Comparison of ENCODE assay signal across 37 cellular contexts in genomic region chr20:3003416-3003815, GRCh38. TPM values are rescaled to one million over a fixed set of nuclear protein-coding genes. Genes with fewer than 3 reads are reported as not detected.
"Had no signal": no experiment of that assay in that cellular context is flagged by ENCODE, and none has a peak within 500 bp of the region (broad histone marks: within the 10 kb centered on the region; RNA-seq: fewer than 3 reads in every experiment).

No MANE protein-coding gene starts in this region.

- DNase-seq: Karpas-422, Kasumi-1, MG63, MM.1S, MV-4-11, NCI-H1048, NCI-H1092, NCI-H1092 treated with DMSO at 0.1 percent for 48 hours, NCI-H1105, NCI-H1105 treated with DMSO at 0.1 percent for 48 hours, NCI-H1417, NCI-H1417 treated with DMSO at 0.1 percent for 48 hours, NCI-H1436, NCI-H1436 treated with DMSO at 0.1 percent for 48 hours, NCI-H146, NCI-H1694, NCI-H1694 treated with DMSO at 0.1 percent for 48 hours, NCI-H187, NCI-H187 treated with DMSO at 0.1 percent for 48 hours, NCI-H1930, NCI-H2029, NCI-H2029 treated with DMSO at 0.1 percent for 48 hours, NCI-H2081, NCI-H2081 treated with DMSO at 0.1 percent for 48 hours, NCI-H2107, NCI-H2171, NCI-H2171 treated with DMSO at 0.1 percent for 48 hours, NCI-H2227 treated with DMSO at 0.1 percent for 48 hours, NCI-H226, NCI-H345, NCI-H446 treated with DMSO at 0.1 percent for 48 hours, NCI-H510A, NCI-H510A treated with DMSO at 0.1 percent for 48 hours, NCI-H524 had no signal

- H3K4me3 ChIP-seq: MG63 had no signal

- H3K27me3 ChIP-seq: MG63 had no signal

- H3K9me3 ChIP-seq: MG63 had no signal

- H3K36me3 ChIP-seq: MG63 had no signal

RNA-seq across cellular contexts. Expression of gene GNRH2, which starts 40.0 kb away (rescaled TPM):
- total RNA-seq: LHCN-M2, M059J, NCI-H460 had no signal
